9 cellular contexts compared by ENCODE assay signal in the genomic region with DNA sequence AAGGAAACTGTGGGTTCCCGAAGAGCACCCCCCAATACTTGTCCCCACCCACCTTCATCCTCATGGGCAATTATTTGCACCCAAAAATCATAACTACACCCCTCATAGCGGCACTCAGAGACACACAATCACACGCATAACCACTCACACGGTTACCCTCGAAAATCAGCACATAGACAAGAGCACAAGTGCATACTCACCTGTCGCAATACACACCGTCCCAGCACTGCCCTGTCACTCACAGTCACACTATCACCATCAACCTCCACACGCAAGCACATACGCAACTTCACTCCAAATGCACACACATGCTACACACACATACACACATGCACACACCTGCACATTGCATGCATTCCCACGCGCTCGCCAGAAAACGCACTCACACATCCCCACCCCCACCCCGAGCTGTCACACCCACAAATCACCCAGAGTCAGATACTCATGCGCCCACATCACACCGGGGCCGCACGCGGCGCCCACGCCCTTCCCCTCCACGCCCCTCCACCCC. TPM values are rescaled to one million over a fixed set of nuclear protein-coding genes. Genes with fewer than 3 reads are reported as not detected.
DNase-seq lines count a peak whose midpoint lies in the region; ATAC-seq, FAIRE-seq and TF ChIP-seq lines count a peak whose summit lies in the region.
"Had no signal": no experiment of that assay in that cellular context is flagged by ENCODE, and none has a peak within 500 bp of the region (broad histone marks: within the 10 kb centered on the region; RNA-seq: fewer than 3 reads in every experiment).

No MANE protein-coding gene starts in this region.

- no peak for ATAC-seq in GM19463 (IDR thresholded peaks at IDR 0.05; ENCODE audit: unreplicated experiment)

- H3K36me3 ChIP-seq in HEK293 (ENCODE audit: control insufficient read depth in 2 of 2, insufficient read depth in 1 of 2, low read length in 2 of 2), result no peaks in the 10 kb centered on the region
- no peaks in the 10 kb centered on the region for H3K36me3 ChIP-seq in astrocyte (ENCODE audit: insufficient read depth, low read length)

- DNase-seq in astrocyte (ENCODE audit: low read depth), result no peak
- DNase-seq in posterior vena cava (ENCODE audit: low spot score), result no peak
- no peak for DNase-seq in GM10248 (ENCODE audit: extremely low spot score)
- no peak for DNase-seq in medulla oblongata (ENCODE audit: extremely low spot score)
- DNase-seq: NCI-H774 had no signal

- no peaks in the 10 kb centered on the region for H3K79me2 ChIP-seq in astrocyte (ENCODE audit: insufficient read depth, low read length)

- TF ChIP-seq CTCF in HEK293 (tag by site-specific recombination; IDR thresholded peaks at IDR 0.05), result no peak
- TF ChIP-seq CTCF in astrocyte (IDR thresholded peaks at IDR 0.05; ENCODE audit: insufficient read depth, low read depth, low read length), result no peak
- no peak for TF ChIP-seq CTCF in GM10248 (IDR thresholded peaks at IDR 0.05; ENCODE audit: control extremely low read depth, extremely low read depth, low read depth, missing control alignments)

- H3K27ac ChIP-seq in HEK293 (ENCODE audit: extremely low read depth, low read depth, low read length), result no peak overlapping the region
- H3K27ac ChIP-seq in astrocyte (ENCODE audit: low read depth, low read length), result no peak overlapping the region
- H3K27ac ChIP-seq in skin epidermis, result peak overlapping the region in 18 of 21 experiments; percentile 0 to 87 (median 68)

- peak overlapping the region; percentile 22 for H3K9ac ChIP-seq in astrocyte (ENCODE audit: low read length)

- H3K9me3 Mint-ChIP-seq in astrocyte (ENCODE audit: unreplicated experiment), result peaks cover 2% of the 10 kb centered on the region

- H3K4me3 Mint-ChIP-seq in astrocyte (ENCODE audit: unreplicated experiment), result peak overlapping the region; percentile 80

- peaks cover 33% of the 10 kb centered on the region for H3K27me3 ChIP-seq in astrocyte (ENCODE audit: insufficient read depth, low read length)

- no peak overlapping the region for H2AFZ ChIP-seq in astrocyte (ENCODE audit: low read depth, low read length)

- peaks cover 7% of the 10 kb centered on the region; the same call in 1 of the 2 replicates for H3K4me1 ChIP-seq in HEK293 (ENCODE audit: control insufficient read depth, insufficient read depth, low read length)
- H3K4me1 ChIP-seq in astrocyte (ENCODE audit: insufficient read depth, low read length), result peaks cover 26% of the 10 kb centered on the region

- peaks cover 28% of the 10 kb centered on the region for H3K27me3 Mint-ChIP-seq in astrocyte (ENCODE audit: low read depth, unreplicated experiment)

- H3K4me2 ChIP-seq in astrocyte (ENCODE audit: low read length), result peak overlapping the region; percentile 84

- H3K36me3 Mint-ChIP-seq in astrocyte (ENCODE audit: low read depth, unreplicated experiment), result peaks cover 6% of the 10 kb centered on the region

- no peaks in the 10 kb centered on the region for H3K9me3 ChIP-seq in HEK293 (ENCODE audit: control insufficient read depth, insufficient read depth, low read depth, low read length)
- H3K9me3 ChIP-seq in astrocyte (ENCODE audit: insufficient read depth, low read depth, low read length), result no peaks in the 10 kb centered on the region
- H3K9me3 ChIP-seq in iPS-18c (ENCODE audit: control insufficient read depth, insufficient read depth, low read length), result no peaks in the 10 kb centered on the region

- intact Hi-C loops in posterior vena cava (cut with DNase I), result no loop called here

- POLR2A ChIA-PET in HEK293 (lab: Yijun Ruan, JAX) (interaction anchor here (1.1 kb wide), 1 partner anchor 10 kb away, joined by 5 read pairs; no protein-coding TSS in a partner anchor), GM10248 (lab: Yijun Ruan, JAX) (no interaction called here)

- H4K20me1 ChIP-seq in astrocyte (ENCODE audit: insufficient read depth, low read length), result peaks cover 5% of the 10 kb centered on the region

- peak overlapping the region; percentile 73 for H3K27ac Mint-ChIP-seq in astrocyte (ENCODE audit: unreplicated experiment)

- FAIRE-seq in astrocyte (lab: Jason Lieb, UNC), result no peak

- CTCF ChIA-PET in HEK293 (lab: Yijun Ruan, JAX), result interaction anchor here (0.6 to 2.4 kb wide), 3 partner anchors 10 to 78 kb away, joined by 3 to 11 read pairs (median 9); no protein-coding TSS in a partner anchor
- CTCF ChIA-PET in GM10248 (lab: Yijun Ruan, JAX), result interaction anchor here (1.0 kb wide), 1 partner anchor 18 kb away, joined by 3 read pairs; no protein-coding TSS in a partner anchor

- peaks cover 21% of the 10 kb centered on the region for H3K4me1 Mint-ChIP-seq in astrocyte (ENCODE audit: low read depth, unreplicated experiment)

- H3K4me3 ChIP-seq in HEK293 (ENCODE audit: low read depth, low read length) (0 out of 2 replicates have a peak overlapping the region, but pooled peaks have one; percentile 2), astrocyte (ENCODE audit: insufficient read depth, low read depth, low read length) (peak overlapping the region; percentile 60), iPS-18c (ENCODE audit: insufficient read depth, low read depth, low read length) (peak overlapping the region; percentile 36; the same call in 1 of the 2 replicates), skin epidermis (peak overlapping the region; percentile 23 to 50 (median 40))

TF ChIP-seq in HEK293, 187 proteins besides CTCF, POLR2A, EP300 and RAD21 (continues in another document):
- TF ChIP-seq ZNF2 (tag by site-specific recombination; IDR thresholded peaks at IDR 0.05) (peak; percentile 42; the same call in 1 of the 2 replicates), YY2 (tag by site-specific recombination; IDR thresholded peaks at IDR 0.05) (peak; percentile 56), ZNF529 (tag by site-specific recombination; IDR thresholded peaks at IDR 0.05; ENCODE audit: insufficient replicate concordance) (no peak), ZNF473 (tag by site-specific recombination; IDR thresholded peaks at IDR 0.05) (peak; percentile 39; the same call in 1 of the 2 replicates), ZFHX2 (tag by site-specific recombination; conservative IDR thresholded peaks at IDR 0.05) (peak; percentile 99), GLI4 (tag by site-specific recombination; IDR thresholded peaks at IDR 0.05) (peak; percentile 76; the same call in 1 of the 2 replicates), ZNF112 (tag by site-specific recombination; IDR thresholded peaks at IDR 0.05) (peak; percentile 43; the same call in 1 of the 2 replicates), SALL2 (tag by site-specific recombination; IDR thresholded peaks at IDR 0.05; ENCODE audit: borderline replicate concordance) (no peak), TRIM28 (IDR thresholded peaks at IDR 0.05; ENCODE audit: borderline replicate concordance, low read length) (no peak), ZNF776 (tag by site-specific recombination; IDR thresholded peaks at IDR 0.05; ENCODE audit: borderline replicate concordance) (0 out of 2 replicates have a peak, but pooled peaks have one; percentile 39), ZNF791 (tag by site-specific recombination; IDR thresholded peaks at IDR 0.05) (0 out of 2 replicates have a peak, but pooled peaks have one; percentile 18), KLF16 (tag by site-specific recombination; IDR thresholded peaks at IDR 0.05) (peak; percentile 67)
- TF ChIP-seq, protein P1, sequence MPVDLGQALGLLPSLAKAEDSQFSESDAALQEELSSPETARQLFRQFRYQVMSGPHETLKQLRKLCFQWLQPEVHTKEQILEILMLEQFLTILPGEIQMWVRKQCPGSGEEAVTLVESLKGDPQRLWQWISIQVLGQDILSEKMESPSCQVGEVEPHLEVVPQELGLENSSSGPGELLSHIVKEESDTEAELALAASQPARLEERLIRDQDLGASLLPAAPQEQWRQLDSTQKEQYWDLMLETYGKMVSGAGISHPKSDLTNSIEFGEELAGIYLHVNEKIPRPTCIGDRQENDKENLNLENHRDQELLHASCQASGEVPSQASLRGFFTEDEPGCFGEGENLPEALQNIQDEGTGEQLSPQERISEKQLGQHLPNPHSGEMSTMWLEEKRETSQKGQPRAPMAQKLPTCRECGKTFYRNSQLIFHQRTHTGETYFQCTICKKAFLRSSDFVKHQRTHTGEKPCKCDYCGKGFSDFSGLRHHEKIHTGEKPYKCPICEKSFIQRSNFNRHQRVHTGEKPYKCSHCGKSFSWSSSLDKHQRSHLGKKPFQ (tag by site-specific recombination; IDR thresholded peaks at IDR 0.05), result peak; percentile 87
- TF ChIP-seq, protein P2, sequence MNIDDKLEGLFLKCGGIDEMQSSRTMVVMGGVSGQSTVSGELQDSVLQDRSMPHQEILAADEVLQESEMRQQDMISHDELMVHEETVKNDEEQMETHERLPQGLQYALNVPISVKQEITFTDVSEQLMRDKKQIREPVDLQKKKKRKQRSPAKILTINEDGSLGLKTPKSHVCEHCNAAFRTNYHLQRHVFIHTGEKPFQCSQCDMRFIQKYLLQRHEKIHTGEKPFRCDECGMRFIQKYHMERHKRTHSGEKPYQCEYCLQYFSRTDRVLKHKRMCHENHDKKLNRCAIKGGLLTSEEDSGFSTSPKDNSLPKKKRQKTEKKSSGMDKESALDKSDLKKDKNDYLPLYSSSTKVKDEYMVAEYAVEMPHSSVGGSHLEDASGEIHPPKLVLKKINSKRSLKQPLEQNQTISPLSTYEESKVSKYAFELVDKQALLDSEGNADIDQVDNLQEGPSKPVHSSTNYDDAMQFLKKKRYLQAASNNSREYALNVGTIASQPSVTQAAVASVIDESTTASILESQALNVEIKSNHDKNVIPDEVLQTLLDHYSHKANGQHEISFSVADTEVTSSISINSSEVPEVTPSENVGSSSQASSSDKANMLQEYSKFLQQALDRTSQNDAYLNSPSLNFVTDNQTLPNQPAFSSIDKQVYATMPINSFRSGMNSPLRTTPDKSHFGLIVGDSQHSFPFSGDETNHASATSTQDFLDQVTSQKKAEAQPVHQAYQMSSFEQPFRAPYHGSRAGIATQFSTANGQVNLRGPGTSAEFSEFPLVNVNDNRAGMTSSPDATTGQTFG (tag by site-specific recombination; IDR thresholded peaks at IDR 0.05; ENCODE audit: borderline replicate concordance), result peak; percentile 41; the same call in 1 of the 2 replicates
- TF ChIP-seq, protein P3, sequence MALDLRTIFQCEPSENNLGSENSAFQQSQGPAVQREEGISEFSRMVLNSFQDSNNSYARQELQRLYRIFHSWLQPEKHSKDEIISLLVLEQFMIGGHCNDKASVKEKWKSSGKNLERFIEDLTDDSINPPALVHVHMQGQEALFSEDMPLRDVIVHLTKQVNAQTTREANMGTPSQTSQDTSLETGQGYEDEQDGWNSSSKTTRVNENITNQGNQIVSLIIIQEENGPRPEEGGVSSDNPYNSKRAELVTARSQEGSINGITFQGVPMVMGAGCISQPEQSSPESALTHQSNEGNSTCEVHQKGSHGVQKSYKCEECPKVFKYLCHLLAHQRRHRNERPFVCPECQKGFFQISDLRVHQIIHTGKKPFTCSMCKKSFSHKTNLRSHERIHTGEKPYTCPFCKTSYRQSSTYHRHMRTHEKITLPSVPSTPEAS (tag by site-specific recombination; IDR thresholded peaks at IDR 0.05), result peak; percentile 96

RNA-seq across cellular contexts. Expression of a gene that starts 0.5 kb away (rescaled TPM):
- total RNA-seq in astrocyte (22.2 and 28.0 TPM in 2 replicates), posterior vena cava (10 to 100 TPM; 10.7 to 23.4 TPM)

RNA-seq across cellular contexts. Expression of a gene that starts 3.5 kb away (rescaled TPM):
- not detected in 2 replicates for total RNA-seq in astrocyte
- total RNA-seq in posterior vena cava, result not detected

Comparison
In these comparisons a context has a peak if more than half of its experiments do, and no peak if none do; other contexts are left out.
1. H3K27ac ChIP-seq: peak in skin epidermis (18 of 21); none in HEK293 (single experiment) and astrocyte (single experiment).
2. H3K4me3 ChIP-seq: peak in every context shown above with its lines; median percentile 60 in astrocyte; 40 in skin epidermis; 36 in iPS-18c; 2 in HEK293.